Comparison of ENCODE assay signal across 1 cellular context in genomic region chr15:72473670-72474465, GRCh38.
TF ChIP-seq lines count a peak whose summit lies in the region.

Gene ARIH1 (plus strand): TSS chr15:72474330. CDS start chr15:72474640, 310 bp downstream.

TF ChIP-seq in GM12878, 131 proteins besides CTCF, POLR2A, EP300 and RAD21 (continued from another document and continues in another):
- TF ChIP-seq ZBTB40 (IDR thresholded peaks at IDR 0.05; ENCODE audit: borderline replicate concordance) (no peak; the same call in 1 of the 2 replicates), GATAD2B (conservative IDR thresholded peaks at IDR 0.05; ENCODE audit: low read depth) (peak; percentile 91), POU2F2 (IDR thresholded peaks at IDR 0.05; ENCODE audit: borderline replicate concordance, low read depth, low read length) (peak; percentile 41; the same call in 1 of the 3 replicates), CHD1 (IDR thresholded peaks at IDR 0.05; ENCODE audit: low read depth, low read length) (peak; percentile 46; the same call in 1 of the 2 replicates), SMC3 (IDR thresholded peaks at IDR 0.05; ENCODE audit: borderline replicate concordance, low read length) (no peak), CREB1 (IDR thresholded peaks at IDR 0.05; ENCODE audit: low read depth) (peak; percentile 97), DPF2 (IDR thresholded peaks at IDR 0.05) (peak; percentile 62), FOXM1 (IDR thresholded peaks at IDR 0.05; ENCODE audit: low read depth, low read length) (0 out of 2 replicates have a peak, but pooled peaks have one; percentile 20), ZNF207 (IDR thresholded peaks at IDR 0.05; ENCODE audit: borderline replicate concordance) (no peak; the same call in 1 of the 2 replicates), IRF4 (IDR thresholded peaks at IDR 0.05; ENCODE audit: low read depth, low read length) (no peak), E2F4 (IDR thresholded peaks at IDR 0.05; ENCODE audit: low read depth, low read length) (no peak), ASH2L (IDR thresholded peaks at IDR 0.05; ENCODE audit: borderline replicate concordance, low read depth) (0 out of 2 replicates have a peak, but pooled peaks have one; percentile 54), SIX5 (IDR thresholded peaks at IDR 0.05; ENCODE audit: low read depth, low read length, severe bottlenecking) (no peak), HDAC6 (IDR thresholded peaks at IDR 0.05; ENCODE audit: unreplicated experiment) (no peak), MEF2A (IDR thresholded peaks at IDR 0.05; ENCODE audit: insufficient read depth, low read depth, low read length) (no peak), PBX3 (IDR thresholded peaks at IDR 0.05; ENCODE audit: insufficient replicate concordance, low read depth, low read length) (no peak), RB1 (IDR thresholded peaks at IDR 0.05; ENCODE audit: borderline replicate concordance) (peak; percentile 95), CHD2 (IDR thresholded peaks at IDR 0.05; ENCODE audit: borderline replicate concordance, low read depth, low read length) (peak; percentile 58), HCFC1 (IDR thresholded peaks at IDR 0.05; ENCODE audit: low read length) (peak; percentile 41), PAX8 (IDR thresholded peaks at IDR 0.05) (no peak), RFX5 (IDR thresholded peaks at IDR 0.05; ENCODE audit: low read depth, low read length) (no peak), SMAD5 (IDR thresholded peaks at IDR 0.05; ENCODE audit: low read depth) (peak; percentile 52), SPI1 (IDR thresholded peaks at IDR 0.05; ENCODE audit: borderline replicate concordance, insufficient read depth, low read depth, low read length) (no peak), MTA2 (IDR thresholded peaks at IDR 0.05; ENCODE audit: low read depth) (peak; percentile 56; the same call in 1 of the 2 replicates), IRF3 (IDR thresholded peaks at IDR 0.05) (peak; percentile 44; the same call in 1 of the 2 replicates), NFYA (IDR thresholded peaks at IDR 0.05; ENCODE audit: borderline replicate concordance, low read depth, low read length) (no peak), TARDBP (IDR thresholded peaks at IDR 0.05; ENCODE audit: borderline replicate concordance) (no peak), ZBED1 (IDR thresholded peaks at IDR 0.05; ENCODE audit: borderline replicate concordance) (no peak; the same call in 1 of the 2 replicates), EGR1 (IDR thresholded peaks at IDR 0.05; ENCODE audit: borderline replicate concordance in 1 of 2, low read depth in 2 of 2, low read length in 2 of 2) (peak; percentile 32 to 99; a peak in 2 of 3 replicates), SKIL (IDR thresholded peaks at IDR 0.05; ENCODE audit: low read depth, poor library complexity, severe bottlenecking) (peak; percentile 78), TAF1 (IDR thresholded peaks at IDR 0.05; ENCODE audit: borderline replicate concordance, low read depth, low read length) (peak; percentile 91), BRCA1 (IDR thresholded peaks at IDR 0.05; ENCODE audit: low read depth, low read length) (no peak), CBX3 (IDR thresholded peaks at IDR 0.05; ENCODE audit: borderline replicate concordance, low read depth) (no peak), BACH1 (IDR thresholded peaks at IDR 0.05; ENCODE audit: borderline replicate concordance) (peak; percentile 51), ZNF592 (IDR thresholded peaks at IDR 0.05) (no peak), CUX1 (IDR thresholded peaks at IDR 0.05; ENCODE audit: insufficient replicate concordance, low read depth, low read length) (no peak), TCF3 (IDR thresholded peaks at IDR 0.05; ENCODE audit: borderline replicate concordance, insufficient read depth, low read depth, low read length) (no peak), YBX1 (IDR thresholded peaks at IDR 0.05) (no peak), JUND (IDR thresholded peaks at IDR 0.05; ENCODE audit: low read depth, low read length) (peak; percentile 91), NR2C1 (IDR thresholded peaks at IDR 0.05) (no peak)
